In the genomic region with DNA sequence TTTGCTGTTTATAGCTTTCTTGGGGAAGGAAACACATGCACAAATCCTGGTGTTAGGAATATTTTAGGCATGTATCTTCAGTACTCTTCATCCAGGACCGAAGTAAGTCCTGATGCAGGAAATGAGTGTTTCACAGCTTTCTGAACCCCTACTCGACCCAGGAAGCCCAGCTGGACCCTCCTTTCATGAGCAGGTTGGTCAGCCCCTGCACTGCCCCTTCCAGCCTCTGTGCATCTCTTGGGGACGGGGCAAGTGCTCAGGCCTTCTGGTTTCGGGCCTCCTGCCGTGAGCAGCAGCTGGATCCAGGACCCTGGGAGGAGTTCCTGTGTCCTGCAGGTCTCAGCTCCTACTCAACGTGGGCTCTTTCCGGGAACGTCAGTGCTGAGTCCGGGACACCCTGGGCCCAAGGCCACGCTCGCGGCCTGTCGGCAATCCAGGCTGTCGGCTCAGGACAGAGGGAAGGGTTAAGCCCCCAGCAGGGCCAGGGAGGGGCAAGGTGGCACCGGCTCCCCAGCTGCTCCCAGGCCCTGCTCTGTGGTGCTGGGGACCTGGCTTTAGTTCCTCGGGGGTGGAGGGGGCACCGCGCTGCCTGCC, we compare ENCODE assay signal across 9 cellular contexts. TPM values are rescaled to one million over a fixed set of nuclear protein-coding genes. Genes with fewer than 3 reads are reported as not detected.
DNase-seq lines count a peak whose midpoint lies in the region; ATAC-seq and TF ChIP-seq lines count a peak whose summit lies in the region.
"Not testable (repeated sequence)": the region's sequence is repeated elsewhere in the genome, so short reads cannot be mapped to it uniquely, and the experiment has no call there.
"Had no signal": no experiment of that assay in that cellular context is flagged by ENCODE, and none has a peak within 500 bp of the region (broad histone marks: within the 10 kb centered on the region; RNA-seq: fewer than 3 reads in every experiment).

No MANE protein-coding gene starts in this region.

- H3K27me3 Mint-ChIP-seq in activated naive CD8-positive, alpha-beta T cell treated with anti-CD3 and anti-CD28 coated beads, Interleukin-2, amount 10 ng/mL, durations not matched to agents 7 days and 5 days; endodermal cell (ENCODE audit: insufficient read depth); naive B cell: not testable (repeated sequence)

- peak overlapping the region; percentile 100 for H3K4me2 ChIP-seq in GM23248 (ENCODE audit: unreplicated experiment)

- peaks cover 36% of the 10 kb centered on the region for H3K36me3 Mint-ChIP-seq in activated naive CD8-positive, alpha-beta T cell treated with anti-CD3 and anti-CD28 coated beads, Interleukin-2, amount 10 ng/mL, durations not matched to agents 7 days and 5 days
- H3K36me3 Mint-ChIP-seq in endodermal cell (ENCODE audit: low read depth); naive B cell: not testable (repeated sequence)

- not testable (repeated sequence) for H3K36me3 ChIP-seq in ACC112 (ENCODE audit: insufficient read depth, low read length); GM23248 (ENCODE audit: low read depth); endodermal cell (ENCODE audit: control insufficient read depth, insufficient read depth, low read length); iPS-18a (ENCODE audit: control insufficient read depth, low read depth, low read length)

- H3K9me3 ChIP-seq in GM23248 (ENCODE audit: low read depth); endodermal cell (ENCODE audit: control insufficient read depth, low read length); iPS-18a (ENCODE audit: control insufficient read depth, low read depth, low read length): not testable (repeated sequence)

- H3K27ac ChIP-seq in ACC112 (ENCODE audit: low read depth, low read length) (peak overlapping the region; percentile 53), GM23248 (peak overlapping the region; percentile 74), skin epidermis (peak overlapping the region in 20 of 21 experiments; percentile 18 to 93 (median 82))
- not testable (repeated sequence) for H3K27ac ChIP-seq in endodermal cell (ENCODE audit: low read depth, low read length); iPS-18a (ENCODE audit: low read length)

- DNase-seq in GM23248 = peak; percentile 27
- DNase-seq in activated naive CD8-positive, alpha-beta T cell treated with anti-CD3 and anti-CD28 coated beads, Interleukin-2, amount 10 ng/mL, durations not matched to agents 7 days and 5 days = peak; percentile 53
- peak; percentile 73 for DNase-seq in endodermal cell
- DNase-seq in naive B cell = not testable (repeated sequence)

- H3K9me3 Mint-ChIP-seq in activated naive CD8-positive, alpha-beta T cell treated with anti-CD3 and anti-CD28 coated beads, Interleukin-2, amount 10 ng/mL, durations not matched to agents 7 days and 5 days; endodermal cell; naive B cell: not testable (repeated sequence)

- not testable (repeated sequence) for H2AFZ ChIP-seq in ACC112 (ENCODE audit: low read length, unreplicated experiment); GM23248

- H3K4me3 ChIP-seq in ACC112 (ENCODE audit: low read depth, low read length) (peak overlapping the region; percentile 88), GM23248 (peak overlapping the region; percentile 98), endodermal cell (ENCODE audit: low read length) (peak overlapping the region; percentile 70), iPS-18a (ENCODE audit: low read length) (peak overlapping the region; percentile 70), skin epidermis (peak overlapping the region; percentile 20 to 52 (median 38))

- POLR2A ChIA-PET in activated naive CD8-positive, alpha-beta T cell treated with anti-CD3 and anti-CD28 coated beads, Interleukin-2, amount 10 ng/mL, durations not matched to agents 7 days and 5 days (lab: Charles Lee) = interaction anchor here (0.6 to 5.0 kb wide), 16 partner anchors 7 to 525 kb away, joined by 3 to 61 read pairs (median 9); partner anchors contain the start of genes IFITM5, NLRP6 and PGGHG

- peak overlapping the region; percentile 90 for H3K4me3 Mint-ChIP-seq in activated naive CD8-positive, alpha-beta T cell treated with anti-CD3 and anti-CD28 coated beads, Interleukin-2, amount 10 ng/mL, durations not matched to agents 7 days and 5 days
- H3K4me3 Mint-ChIP-seq in endodermal cell (peak overlapping the region; percentile 69), naive B cell (peak overlapping the region; percentile 87 to 98 (median 95))

- ATAC-seq in SK-N-SH treated with all-trans-retinoic acid at 6 μM for 48 hours = peak; percentile 4; the same call in 2 of the 3 replicates
- not testable (repeated sequence) for ATAC-seq in activated naive CD8-positive, alpha-beta T cell treated with anti-CD3 and anti-CD28 coated beads, Interleukin-2, amount 10 ng/mL, durations not matched to agents 7 days and 5 days (ENCODE audit: low read depth); naive B cell (ENCODE audit: low read depth in 2 of 2)

- not testable (repeated sequence) for H4K20me1 ChIP-seq in GM23248 (ENCODE audit: insufficient read depth)

- H3K4me1 Mint-ChIP-seq in activated naive CD8-positive, alpha-beta T cell treated with anti-CD3 and anti-CD28 coated beads, Interleukin-2, amount 10 ng/mL, durations not matched to agents 7 days and 5 days = peaks cover 32% of the 10 kb centered on the region
- peaks cover 52% of the 10 kb centered on the region for H3K4me1 Mint-ChIP-seq in endodermal cell
- H3K4me1 Mint-ChIP-seq in naive B cell = peaks cover 45 to 63% (median 45%) of the 10 kb centered on the region in 3 donors

- TF ChIP-seq CTCF in endodermal cell (conservative IDR thresholded peaks at IDR 0.05) = not testable (repeated sequence)

- peak overlapping the region; percentile 85 for H3K9ac ChIP-seq in GM23248
- not testable (repeated sequence) for H3K9ac ChIP-seq in endodermal cell (ENCODE audit: extremely low read depth, low read length, poor library complexity, severe bottlenecking); iPS-18a (ENCODE audit: low read length)

- H3K27ac Mint-ChIP-seq in activated naive CD8-positive, alpha-beta T cell treated with anti-CD3 and anti-CD28 coated beads, Interleukin-2, amount 10 ng/mL, durations not matched to agents 7 days and 5 days = peak overlapping the region; percentile 94
- H3K27ac Mint-ChIP-seq in endodermal cell = peak overlapping the region; percentile 26
- H3K27ac Mint-ChIP-seq in naive B cell = peak overlapping the region in 4 of 6 donors; percentile 78 to 97 (median 95)

- H3K4me1 ChIP-seq in ACC112 (ENCODE audit: control insufficient read depth, insufficient read depth, low read length, unreplicated experiment) (peaks cover 17% of the 10 kb centered on the region), GM23248 (ENCODE audit: insufficient read depth) (peaks cover 19% of the 10 kb centered on the region), endodermal cell (ENCODE audit: control insufficient read depth, insufficient read depth, low read length) (peaks cover 13% of the 10 kb centered on the region), iPS-18a (ENCODE audit: control insufficient read depth, low read depth, low read length) (peaks cover 51% of the 10 kb centered on the region)

- WGBS in GM23248 (ENCODE audit: low coverage in 1 of 2, low lambda C conversion rate in 2 of 2, missing lambda C conversion rate in 2 of 2), 2 experiments = 0 to 3% methylated on average over 5 to 6 of the region's 18 CpGs
- 40 to 53% methylated on average over 2 to 3 of the region's 18 CpGs for WGBS in endodermal cell (ENCODE audit: insufficient coverage in 1 of 2, insufficient read length in 1 of 2), 2 experiments

- H3K79me2 ChIP-seq in ACC112 (ENCODE audit: control insufficient read depth, insufficient read depth, low read length, unreplicated experiment) = peaks cover 48% of the 10 kb centered on the region
- peaks cover 26% of the 10 kb centered on the region for H3K79me2 ChIP-seq in GM23248 (ENCODE audit: insufficient read depth)

- in situ Hi-C loops in GM23248 (cut with MboI) = not testable (repeated sequence)

- H3K27me3 ChIP-seq in ACC112 (ENCODE audit: insufficient read depth, low read length); GM23248 (replicated peaks; ENCODE audit: insufficient read depth); endodermal cell (ENCODE audit: control insufficient read depth, insufficient read depth, low read length, poor library complexity, severe bottlenecking); iPS-18a (ENCODE audit: control insufficient read depth, insufficient read depth, low read length): not testable (repeated sequence)

- peaks cover 36% of the 10 kb centered on the region for H3F3A ChIP-seq in GM23248 (ENCODE audit: insufficient read depth)

- H3K9me2 ChIP-seq in GM23248 (ENCODE audit: insufficient read depth) = not testable (repeated sequence)

RNA-seq across cellular contexts. Expression of gene IFITM2, which starts 2.5 kb away (rescaled TPM):
- 75.2 and 104 TPM in 2 replicates for total RNA-seq in GM23248 (2014; rRNA removed; shearing (Covaris generic))
- polyA plus RNA-seq in GM23248 (2016; fragmentation: Nextera tagmentation; extraction: Ambion mirVana) (1,025 and 1,029 TPM in 2 replicates), naive B cell (ENCODE audit: low read depth in 6 of 6) (1,000 to 10,000 TPM in 4 of 6 donors, 100 to 1,000 TPM in 2; 915 to 1,467 (median 1,288) TPM)
- 1,000 to 10,000 TPM; 1,890 to 1,949 TPM for total RNA-seq in activated naive CD8-positive, alpha-beta T cell treated with anti-CD3 and anti-CD28 coated beads, Interleukin-2, amount 10 ng/mL, durations not matched to agents 7 days and 5 days
- total RNA-seq in endodermal cell = 100 to 1,000 TPM; 262 to 367 TPM
- 114 TPM for polyA plus RNA-seq in endodermal cell (2013, experiment 1 of 2)
- polyA plus RNA-seq in endodermal cell (2013, experiment 2 of 2) = 152 TPM

RNA-seq across cellular contexts. Expression of gene IFITM1, which starts 3.8 kb away (rescaled TPM):
- 72.7 and 77.3 TPM in 2 replicates for total RNA-seq in GM23248 (2014; rRNA removed; shearing (Covaris generic))
- polyA plus RNA-seq in GM23248 (2016; fragmentation: Nextera tagmentation; extraction: Ambion mirVana) (180 and 187 TPM in 2 replicates), naive B cell (ENCODE audit: low read depth in 6 of 6) (100 to 1,000 TPM; 152 to 299 (median 164) TPM)
- 1,000 to 10,000 TPM; 1,182 to 1,374 TPM for total RNA-seq in activated naive CD8-positive, alpha-beta T cell treated with anti-CD3 and anti-CD28 coated beads, Interleukin-2, amount 10 ng/mL, durations not matched to agents 7 days and 5 days
- 100 to 1,000 TPM; 211 to 558 TPM for total RNA-seq in endodermal cell
- 244 TPM for polyA plus RNA-seq in endodermal cell (2013, experiment 1 of 2)
- polyA plus RNA-seq in endodermal cell (2013, experiment 2 of 2) = 241 TPM

RNA-seq across cellular contexts. Expression of gene IFITM3, which starts 10.6 kb away (rescaled TPM):
- total RNA-seq in GM23248 (2014; rRNA removed; shearing (Covaris generic)) = 62.5 and 158 TPM in 2 replicates
- polyA plus RNA-seq in GM23248 (2016; fragmentation: Nextera tagmentation; extraction: Ambion mirVana) = 1,892 and 1,917 TPM in 2 replicates
- total RNA-seq in activated naive CD8-positive, alpha-beta T cell treated with anti-CD3 and anti-CD28 coated beads, Interleukin-2, amount 10 ng/mL, durations not matched to agents 7 days and 5 days = 100 to 1,000 TPM; 258 to 267 TPM
- total RNA-seq in endodermal cell = 100 to 1,000 TPM; 257 to 389 TPM
- polyA plus RNA-seq in endodermal cell (2013, experiment 1 of 2) = 186 TPM
- 187 TPM for polyA plus RNA-seq in endodermal cell (2013, experiment 2 of 2)
- 100 to 1,000 TPM in 1 of 6 donors, 10 to 100 TPM in 3, 1 to 10 TPM in 1, under 1 TPM in 1; 0.71 to 178 (median 64.1) TPM for polyA plus RNA-seq in naive B cell (ENCODE audit: low read depth in 6 of 6)

RNA-seq across cellular contexts. Expression of gene IFITM5, which starts 10.8 kb away (rescaled TPM):
- not detected in 2 replicates for total RNA-seq in GM23248 (2014; rRNA removed; shearing (Covaris generic))
- polyA plus RNA-seq in GM23248 (2016; fragmentation: Nextera tagmentation; extraction: Ambion mirVana) = not detected in 2 replicates
- not detected for total RNA-seq in activated naive CD8-positive, alpha-beta T cell treated with anti-CD3 and anti-CD28 coated beads, Interleukin-2, amount 10 ng/mL, durations not matched to agents 7 days and 5 days
- total RNA-seq in endodermal cell = not detected
- not detected for polyA plus RNA-seq in endodermal cell (2013, experiment 1 of 2)
- not detected for polyA plus RNA-seq in endodermal cell (2013, experiment 2 of 2)
- not detected for polyA plus RNA-seq in naive B cell (ENCODE audit: low read depth in 6 of 6)
- total RNA-seq: SK-MEL-5 had no signal

RNA-seq across cellular contexts. Expression of gene PGGHG, which starts 21.1 kb away (rescaled TPM):
- total RNA-seq in GM23248 (2014; rRNA removed; shearing (Covaris generic)) = 14.2 and 23.1 TPM in 2 replicates
- polyA plus RNA-seq in GM23248 (2016; fragmentation: Nextera tagmentation; extraction: Ambion mirVana) (4.4 and 4.6 TPM in 2 replicates), naive B cell (ENCODE audit: low read depth in 6 of 6) (1 to 10 TPM; 3.4 to 8.3 (median 4.3) TPM)
- 100 to 1,000 TPM; 641 to 664 TPM for total RNA-seq in activated naive CD8-positive, alpha-beta T cell treated with anti-CD3 and anti-CD28 coated beads, Interleukin-2, amount 10 ng/mL, durations not matched to agents 7 days and 5 days
- total RNA-seq in endodermal cell = 100 to 1,000 TPM; 129 to 186 TPM
- 36.7 TPM for polyA plus RNA-seq in endodermal cell (2013, experiment 1 of 2)
- polyA plus RNA-seq in endodermal cell (2013, experiment 2 of 2) = 31.3 TPM

Comparison
In these comparisons a context has a peak if more than half of its experiments do, and no peak if none do; other contexts are left out.
1. H3K4me3 ChIP-seq: peak in every context shown above with its lines; median percentile 98 in GM23248; 88 in ACC112; 70 in endodermal cell; 70 in iPS-18a; 38 in skin epidermis.
2. H3K27ac Mint-ChIP-seq: peak in every context shown above with its lines; median percentile 95 in naive B cell; 94 in activated naive CD8-positive, alpha-beta T cell treated with anti-CD3 and anti-CD28 coated beads, Interleukin-2, amount 10 ng/mL, durations not matched to agents 7 days and 5 days; 26 in endodermal cell.
3. RNA of gene IFITM2, which starts 2.5 kb away (total RNA-seq): 1,890 to 1,949 TPM in activated naive CD8-positive, alpha-beta T cell treated with anti-CD3 and anti-CD28 coated beads, Interleukin-2, amount 10 ng/mL, durations not matched to agents 7 days and 5 days; 262 to 367 TPM in endodermal cell and 75.2 to 104 TPM in GM23248; every median in the first group is over 4 times any median in the second.
4. Peak in every context shown above with its lines, with median percentiles within 50 percentile points of each other: H3K4me3 Mint-ChIP-seq.